1 cellular context compared by ENCODE assay signal in genomic region chr20:1494436-1494835, GRCh38.
TF ChIP-seq lines count a peak whose summit lies in the region.

No MANE protein-coding gene starts in this region.

TF ChIP-seq in GM23338, 12 proteins besides CTCF, POLR2A, EP300 and RAD21 (continued from another document):
- no peak for TF ChIP-seq ZNF462 (CRISPR knock-in tag; IDR thresholded peaks at IDR 0.05)
- no peak for TF ChIP-seq EZH2phosphoT487 (IDR thresholded peaks at IDR 0.05; ENCODE audit: unreplicated experiment)
- no peak for TF ChIP-seq CREB1 (CRISPR knock-in tag; IDR thresholded peaks at IDR 0.05; ENCODE audit: low read depth)
- TF ChIP-seq JUNB (IDR thresholded peaks at IDR 0.05; ENCODE audit: unreplicated experiment), result no peak
- TF ChIP-seq ETS1 (IDR thresholded peaks at IDR 0.05), result no peak
- no peak for TF ChIP-seq ZNF331 (CRISPR knock-in tag; IDR thresholded peaks at IDR 0.05; ENCODE audit: low read depth)
- TF ChIP-seq POLR2AphosphoS5 (IDR thresholded peaks at IDR 0.05; ENCODE audit: low read depth), result no peak
- TF ChIP-seq NANOG (IDR thresholded peaks at IDR 0.05; ENCODE audit: borderline replicate concordance), result no peak
- no peak for TF ChIP-seq ZNF114 (CRISPR knock-in tag; IDR thresholded peaks at IDR 0.05)
- no peak for TF ChIP-seq REST (IDR thresholded peaks at IDR 0.05; ENCODE audit: unreplicated experiment)
